In the genomic region with DNA sequence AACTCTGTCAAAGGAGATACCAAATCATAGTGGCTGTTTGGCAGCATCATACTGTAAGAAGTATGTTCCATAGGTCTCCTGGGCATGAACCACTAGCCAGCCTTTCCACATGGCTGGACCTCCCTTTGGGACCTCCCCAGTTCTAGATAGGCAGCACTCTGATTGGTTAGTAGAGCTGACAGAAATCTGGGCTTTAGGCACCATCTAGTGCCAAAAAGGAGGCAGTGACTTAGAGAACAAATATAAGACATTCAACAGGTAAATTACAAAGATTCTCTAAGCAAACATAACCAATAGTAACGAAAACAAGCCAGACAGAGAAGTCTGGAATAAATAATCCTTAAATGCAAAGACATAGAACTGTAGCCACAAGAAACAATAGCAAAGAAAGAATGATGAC, we compare ENCODE assay signal across 8 cellular contexts.
DNase-seq lines count a peak whose midpoint lies in the region; ATAC-seq and TF ChIP-seq lines count a peak whose summit lies in the region.

No MANE protein-coding gene starts in this region.

- no peaks in the 10 kb centered on the region for H4K20me1 ChIP-seq in OCI-LY3 (ENCODE audit: insufficient read depth, low read length)

- no peaks in the 10 kb centered on the region for H3K79me2 ChIP-seq in OCI-LY3 (ENCODE audit: low read length)

- intact Hi-C loops in upper lobe of right lung (cut with DNase I) = no loop called here
- intact Hi-C loops in CD4-positive, alpha-beta T cell (cut with DNase I, micrococcal nuclease) = no loop called here
- intact Hi-C loops in psoas muscle (cut with DNase I) = no loop called here

- no peak overlapping the region for H3K9ac ChIP-seq in OCI-LY3 (ENCODE audit: low read length)

- H3K4me1 Mint-ChIP-seq in CD4-positive, alpha-beta T cell (ENCODE audit: low read depth) = no peaks in the 10 kb centered on the region

- POLR2A ChIA-PET in CD4-positive, alpha-beta T cell (lab: Charles Lee) = no interaction called here

- peak overlapping the region; percentile 17; the same call in 1 of the 2 replicates for H3K4me3 ChIP-seq in OCI-LY3 (ENCODE audit: low read length)
- H3K4me3 ChIP-seq in fibroblast of villous mesenchyme (ENCODE audit: low read depth, low read length) = no peak overlapping the region
- H3K4me3 ChIP-seq in upper lobe of right lung = no peak overlapping the region
- no peak overlapping the region for H3K4me3 ChIP-seq in psoas muscle

- TF ChIP-seq CTCF in OCI-LY3 (IDR thresholded peaks at IDR 0.05; ENCODE audit: low read depth, low read length) (peak; percentile 75), fibroblast of villous mesenchyme (IDR thresholded peaks at IDR 0.05; ENCODE audit: insufficient read depth, low read depth, low read length) (peak; percentile 58), upper lobe of right lung (IDR thresholded peaks at IDR 0.05) (peak; percentile 34), psoas muscle (IDR thresholded peaks at IDR 0.05) (no peak)
- TF ChIP-seq CTCF in CD4-positive, alpha-beta T cell (IDR thresholded peaks at IDR 0.05) = no peak

- 81 to 97% (median 92%) methylated on average over 1 of the region's 1 CpG for WGBS in psoas muscle, 3 donors

- no peaks in the 10 kb centered on the region for H3K9me3 Mint-ChIP-seq in CD4-positive, alpha-beta T cell

- DNase-seq in SKM-1 treated with dmso at 0.1 percent for 144 hours (lab: John Stamatoyannopoulos, UW; ENCODE audit: unreplicated experiment) = peak; percentile 1
- DNase-seq in SKM-1 (lab: John Stamatoyannopoulos, UW; ENCODE audit: unreplicated experiment) = no peak
- DNase-seq in fibroblast of villous mesenchyme (ENCODE audit: low read depth) = peak; percentile 64
- no peak for DNase-seq in upper lobe of right lung
- DNase-seq in stimulated activated CD4-positive, alpha-beta T cell treated with anti-CD3 and anti-CD28 coated beads, Interleukin-1b, Interleukin-23, amount 100 ng/mL, for 48 hours = no peak
- no peak for DNase-seq in CD4-positive, alpha-beta T cell
- no peak for DNase-seq in psoas muscle

- CTCF ChIA-PET in CD4-positive, alpha-beta T cell (lab: Charles Lee) = no interaction called here

- peaks cover 4% of the 10 kb centered on the region for H3K4me1 ChIP-seq in OCI-LY3 (ENCODE audit: low read length)
- no peaks in the 10 kb centered on the region for H3K4me1 ChIP-seq in upper lobe of right lung
- H3K4me1 ChIP-seq in psoas muscle = no peaks in the 10 kb centered on the region

- H3K4me2 ChIP-seq in OCI-LY3 (ENCODE audit: low read length) = peak overlapping the region; percentile 44

- H3K27me3 ChIP-seq in OCI-LY3 (ENCODE audit: low read depth, low read length) = no peaks in the 10 kb centered on the region
- no peaks in the 10 kb centered on the region for H3K27me3 ChIP-seq in upper lobe of right lung
- H3K27me3 ChIP-seq in CD4-positive, alpha-beta T cell (ENCODE audit: control insufficient read depth, insufficient read depth, low read length) = no peaks in the 10 kb centered on the region
- H3K27me3 ChIP-seq in psoas muscle (ENCODE audit: insufficient read depth in 3 of 3, low read length in 2 of 3) = no peaks in the 10 kb centered on the region

- H3K36me3 Mint-ChIP-seq in CD4-positive, alpha-beta T cell (ENCODE audit: low read depth) = no peaks in the 10 kb centered on the region

- no peak overlapping the region for H3K4me3 Mint-ChIP-seq in CD4-positive, alpha-beta T cell

- H3K9me3 ChIP-seq in OCI-LY3 (ENCODE audit: insufficient read depth, low read length) = no peaks in the 10 kb centered on the region
- H3K9me3 ChIP-seq in upper lobe of right lung = no peaks in the 10 kb centered on the region
- H3K9me3 ChIP-seq in CD4-positive, alpha-beta T cell (ENCODE audit: control insufficient read depth, low read length) = no peaks in the 10 kb centered on the region
- no peaks in the 10 kb centered on the region for H3K9me3 ChIP-seq in psoas muscle

- H3K27ac Mint-ChIP-seq in CD4-positive, alpha-beta T cell = no peak overlapping the region

- H3K27ac ChIP-seq in OCI-LY3 (ENCODE audit: low read length) (no peak overlapping the region), upper lobe of right lung (no peak overlapping the region), psoas muscle (no peak overlapping the region)
- no peak overlapping the region for H3K27ac ChIP-seq in CD4-positive, alpha-beta T cell (ENCODE audit: low read depth, low read length)

- H3K36me3 ChIP-seq in OCI-LY3 (replicated peaks; ENCODE audit: low read depth, low read length) (no peaks in the 10 kb centered on the region), upper lobe of right lung (no peaks in the 10 kb centered on the region), psoas muscle (ENCODE audit: insufficient read depth in 1 of 2, low read depth in 1 of 2) (no peaks in the 10 kb centered on the region)

- H3K27me3 Mint-ChIP-seq in CD4-positive, alpha-beta T cell = no peaks in the 10 kb centered on the region

- H2AFZ ChIP-seq in OCI-LY3 (ENCODE audit: low read depth, low read length) = peak overlapping the region; percentile 59; the same call in 1 of the 2 replicates

- ATAC-seq in upper lobe of right lung (peak; percentile 66), psoas muscle (no peak)
- ATAC-seq in CD4-positive, alpha-beta T cell (ENCODE audit: poor library complexity) = no peak

Comparison
In these comparisons a context has a peak if more than half of its experiments do, and no peak if none do; other contexts are left out.
1. DNase-seq: peak in SKM-1 treated with dmso at 0.1 percent for 144 hours (single experiment) and fibroblast of villous mesenchyme (single experiment); none in SKM-1 (single experiment), upper lobe of right lung (single experiment), stimulated activated CD4-positive, alpha-beta T cell treated with anti-CD3 and anti-CD28 coated beads, Interleukin-1b, Interleukin-23, amount 100 ng/mL, for 48 hours (single experiment), CD4-positive, alpha-beta T cell (0 of 10) and psoas muscle (0 of 2).
2. CTCF ChIP-seq: peak in OCI-LY3 (single experiment), fibroblast of villous mesenchyme (single experiment) and upper lobe of right lung (single experiment); none in CD4-positive, alpha-beta T cell (single experiment) and psoas muscle (single experiment).